In the genomic region with DNA sequence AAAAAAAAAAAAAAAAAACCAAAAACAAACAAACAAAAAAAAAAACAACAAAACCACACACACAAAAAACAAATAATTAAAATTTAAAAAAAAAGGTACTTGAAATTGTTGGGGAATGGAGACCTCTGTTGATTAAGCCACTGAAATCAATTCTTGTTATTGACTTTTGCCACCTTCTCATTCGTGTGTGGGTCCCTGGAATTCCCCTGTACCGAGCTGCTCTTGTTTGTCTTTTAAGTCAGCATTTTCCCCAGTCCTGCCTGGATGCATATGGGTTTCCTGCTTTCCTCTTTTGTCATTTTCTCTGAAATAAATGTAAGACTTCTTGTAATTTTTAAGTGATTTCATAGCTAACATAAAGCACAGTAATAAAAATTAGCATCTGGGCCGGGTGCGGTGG, we compare ENCODE assay signal across 19 cellular contexts. TPM values are rescaled to one million over a fixed set of nuclear protein-coding genes. Genes with fewer than 3 reads are reported as not detected.
DNase-seq lines count a peak whose midpoint lies in the region; ATAC-seq, FAIRE-seq and TF ChIP-seq lines count a peak whose summit lies in the region.
"Had no signal": no experiment of that assay in that cellular context is flagged by ENCODE, and none has a peak within 500 bp of the region (broad histone marks: within the 10 kb centered on the region; RNA-seq: fewer than 3 reads in every experiment).

No MANE protein-coding gene starts in this region.

- H3K27me3 ChIP-seq in astrocyte (ENCODE audit: insufficient read depth, low read length) = no peaks in the 10 kb centered on the region
- H3K27me3 ChIP-seq in psoas muscle (ENCODE audit: insufficient read depth in 3 of 3, low read length in 2 of 3) = no peaks in the 10 kb centered on the region
- H3K27me3 ChIP-seq in brain microvascular endothelial cell (replicated peaks) = no peaks in the 10 kb centered on the region
- H3K27me3 ChIP-seq: neural progenitor cell had no signal

- no peak for TF ChIP-seq POLR2A in lower leg skin (IDR thresholded peaks at IDR 0.05)

- CTCF ChIA-PET in activated CD4-positive, alpha-beta T cell treated with anti-CD3 and anti-CD28 coated beads, Interleukin-2, amount 10 ng/mL, durations not matched to agents 7 days and 5 days (lab: Charles Lee) = interaction anchor here (0.8 to 1.5 kb wide), 2 partner anchors 29 to 81 kb away, joined by 3 to 4 read pairs; no protein-coding TSS in a partner anchor

- intact Hi-C loops in psoas muscle (cut with DNase I) = no loop called here
- intact Hi-C loops in lower leg skin (cut with DNase I; ENCODE audit: low total_unique reads) = loop anchor here (10.0 kb wide), 1 partner anchor 315 kb away; a partner anchor contains a TSS

- H3K9me3 Mint-ChIP-seq in activated CD4-positive, alpha-beta T cell treated with anti-CD3 and anti-CD28 coated beads, Interleukin-2, amount 10 ng/mL, durations not matched to agents 7 days and 5 days = no peaks in the 10 kb centered on the region
- no peaks in the 10 kb centered on the region for H3K9me3 Mint-ChIP-seq in IgD-negative memory B cell
- no peaks in the 10 kb centered on the region for H3K9me3 Mint-ChIP-seq in astrocyte (ENCODE audit: unreplicated experiment)
- H3K9me3 Mint-ChIP-seq: neural progenitor cell had no signal

- in situ Hi-C loops in brain microvascular endothelial cell (cut with HindIII; ENCODE audit: low pct_ligation_motif_present, low sequenced_read_pairs) = no loop called here

- H3K4me2 ChIP-seq in astrocyte (ENCODE audit: low read length) = no peak overlapping the region
- H3K4me2 ChIP-seq: neural progenitor cell had no signal

- peaks cover 38% of the 10 kb centered on the region for H3K4me1 Mint-ChIP-seq in activated CD4-positive, alpha-beta T cell treated with anti-CD3 and anti-CD28 coated beads, Interleukin-2, amount 10 ng/mL, durations not matched to agents 7 days and 5 days
- H3K4me1 Mint-ChIP-seq in IgD-negative memory B cell (peaks cover 20 to 28% (median 26%) of the 10 kb centered on the region in 3 donors), astrocyte (ENCODE audit: low read depth, unreplicated experiment) (peaks cover 14% of the 10 kb centered on the region)
- H3K4me1 Mint-ChIP-seq: neural progenitor cell had no signal

- H3K27ac ChIP-seq in astrocyte (ENCODE audit: low read depth, low read length) (peak overlapping the region; percentile 2), psoas muscle (peak overlapping the region; percentile 12), brain microvascular endothelial cell (no peak overlapping the region)
- H3K27ac ChIP-seq: HL-60, left ventricle myocardium inferior, neural progenitor cell, VCaP had no signal

- H3K36me3 ChIP-seq in astrocyte (ENCODE audit: insufficient read depth, low read length) (peaks cover 4% of the 10 kb centered on the region), psoas muscle (ENCODE audit: insufficient read depth in 1 of 2, low read depth in 1 of 2) (peaks cover 0 to 16% of the 10 kb centered on the region in 2 donors), brain microvascular endothelial cell (replicated peaks) (peaks cover 2% of the 10 kb centered on the region)

- POLR2A ChIA-PET in activated CD4-positive, alpha-beta T cell treated with anti-CD3 and anti-CD28 coated beads, Interleukin-2, amount 10 ng/mL, durations not matched to agents 7 days and 5 days (lab: Charles Lee) = no interaction called here

- peaks cover 71% of the 10 kb centered on the region for H4K20me1 ChIP-seq in astrocyte (ENCODE audit: insufficient read depth, low read length)

- no peaks in the 10 kb centered on the region for H3K9me3 ChIP-seq in astrocyte (ENCODE audit: insufficient read depth, low read depth, low read length)
- H3K9me3 ChIP-seq in psoas muscle = no peaks in the 10 kb centered on the region
- H3K9me3 ChIP-seq: left ventricle myocardium inferior had no signal

- H3K79me2 ChIP-seq in astrocyte (ENCODE audit: insufficient read depth, low read length) = peaks cover 90% of the 10 kb centered on the region

- H3K4me3 ChIP-seq in astrocyte (ENCODE audit: insufficient read depth, low read depth, low read length) (no peak overlapping the region), psoas muscle (no peak overlapping the region), brain microvascular endothelial cell (ENCODE audit: low read depth, low read length) (no peak overlapping the region), lower leg skin (ENCODE audit: low read depth, poor library complexity, severe bottlenecking) (no peak overlapping the region)
- H3K4me3 ChIP-seq: left ventricle myocardium inferior, neural progenitor cell had no signal

- H3K4me3 Mint-ChIP-seq in activated CD4-positive, alpha-beta T cell treated with anti-CD3 and anti-CD28 coated beads, Interleukin-2, amount 10 ng/mL, durations not matched to agents 7 days and 5 days = no peak overlapping the region
- H3K4me3 Mint-ChIP-seq in IgD-negative memory B cell (peak overlapping the region in 1 of 4 donors; percentile 17), astrocyte (ENCODE audit: unreplicated experiment) (no peak overlapping the region)
- H3K4me3 Mint-ChIP-seq: neural progenitor cell had no signal

- no peak for DNase-seq in activated CD4-positive, alpha-beta T cell treated with anti-CD3 and anti-CD28 coated beads, Interleukin-2, amount 10 ng/mL, durations not matched to agents 7 days and 5 days
- no peak for DNase-seq in activated CD4-positive, alpha-beta T cell treated with anti-CD3 and anti-CD28 coated beads for 1 hour
- DNase-seq in astrocyte (ENCODE audit: low read depth) = no peak
- no peak for DNase-seq in psoas muscle
- DNase-seq in brain microvascular endothelial cell = no peak
- no peak for DNase-seq in NCI-H187 (lab: John Stamatoyannopoulos, UW)
- DNase-seq in lower leg skin (ENCODE audit: low spot score in 2 of 2) = no peak
- DNase-seq: activated effector memory CD4-positive, alpha-beta T cell treated with anti-CD3 and anti-CD28 coated beads, Interleukin-2, amount 50 U/mL, for 16 hours; central memory CD4-positive, alpha-beta T cell; HCEC 1CT; left ventricle myocardium inferior; NCI-H2107 had no signal

- no peak overlapping the region for H3K9ac ChIP-seq in astrocyte (ENCODE audit: low read length)
- H3K9ac ChIP-seq: neural progenitor cell had no signal

- ATAC-seq in psoas muscle = no peak

- peak overlapping the region; percentile 64 for H3K27ac Mint-ChIP-seq in activated CD4-positive, alpha-beta T cell treated with anti-CD3 and anti-CD28 coated beads, Interleukin-2, amount 10 ng/mL, durations not matched to agents 7 days and 5 days
- H3K27ac Mint-ChIP-seq in IgD-negative memory B cell = peak overlapping the region; percentile 13 to 89 (median 84)
- no peak overlapping the region for H3K27ac Mint-ChIP-seq in astrocyte (ENCODE audit: unreplicated experiment)
- H3K27ac Mint-ChIP-seq: neural progenitor cell had no signal

- no peak overlapping the region for H2AFZ ChIP-seq in astrocyte (ENCODE audit: low read depth, low read length)
- H2AFZ ChIP-seq: neural progenitor cell had no signal

- H3K4me1 ChIP-seq in astrocyte (ENCODE audit: insufficient read depth, low read length) = peaks cover 9% of the 10 kb centered on the region
- peaks cover 7% of the 10 kb centered on the region for H3K4me1 ChIP-seq in psoas muscle
- H3K4me1 ChIP-seq: neural progenitor cell had no signal

- FAIRE-seq in astrocyte (lab: Jason Lieb, UNC) = no peak
- FAIRE-seq: A204.1, D721Med, GM19239 had no signal

- H3K27me3 Mint-ChIP-seq in activated CD4-positive, alpha-beta T cell treated with anti-CD3 and anti-CD28 coated beads, Interleukin-2, amount 10 ng/mL, durations not matched to agents 7 days and 5 days = no peaks in the 10 kb centered on the region
- H3K27me3 Mint-ChIP-seq in IgD-negative memory B cell = no peaks in the 10 kb centered on the region
- no peaks in the 10 kb centered on the region for H3K27me3 Mint-ChIP-seq in astrocyte (ENCODE audit: low read depth, unreplicated experiment)

- TF ChIP-seq CTCF in astrocyte (IDR thresholded peaks at IDR 0.05; ENCODE audit: insufficient read depth, low read depth, low read length) (no peak), psoas muscle (IDR thresholded peaks at IDR 0.05) (no peak), brain microvascular endothelial cell (IDR thresholded peaks at IDR 0.05; ENCODE audit: low read depth, low read length, missing control alignments) (no peak), lower leg skin (IDR thresholded peaks at IDR 0.05) (no peak)

- H3K36me3 Mint-ChIP-seq in activated CD4-positive, alpha-beta T cell treated with anti-CD3 and anti-CD28 coated beads, Interleukin-2, amount 10 ng/mL, durations not matched to agents 7 days and 5 days (ENCODE audit: low read depth) = peaks cover 27% of the 10 kb centered on the region
- H3K36me3 Mint-ChIP-seq in IgD-negative memory B cell = no peaks in the 10 kb centered on the region
- peaks cover 8% of the 10 kb centered on the region for H3K36me3 Mint-ChIP-seq in astrocyte (ENCODE audit: low read depth, unreplicated experiment)

- WGBS in psoas muscle, 3 donors = 61 to 84% (median 78%) methylated on average over 4 of the region's 4 CpGs
- 76 to 78% methylated on average over 4 of the region's 4 CpGs for WGBS in lower leg skin, 2 donors

RNA-seq across cellular contexts. Expression of a gene that starts 45.5 kb away (rescaled TPM):
- total RNA-seq in activated CD4-positive, alpha-beta T cell treated with anti-CD3 and anti-CD28 coated beads, Interleukin-2, amount 10 ng/mL, durations not matched to agents 7 days and 5 days = 100 to 1,000 TPM in 1 of 2 experiments, 10 to 100 TPM in 1; 86.4 to 104 TPM
- polyA plus RNA-seq in IgD-negative memory B cell (83.3 TPM), psoas muscle (10 to 100 TPM; 37.3 to 74.0 (median 38.0) TPM)
- total RNA-seq in astrocyte (59.8 and 60.3 TPM in 2 replicates), psoas muscle (10 to 100 TPM; 45.0 to 54.5 (median 53.3) TPM), lower leg skin (10 to 100 TPM; 40.1 to 58.6 (median 52.7) TPM)
